In genomic region chr22:48943567-48944432, GRCh38 we compare ENCODE assay signal across 9 cellular contexts.
DNase-seq lines count a peak whose midpoint lies in the region; ATAC-seq, FAIRE-seq and TF ChIP-seq lines count a peak whose summit lies in the region.
"Had no signal": no experiment of that assay in that cellular context is flagged by ENCODE, and none has a peak within 500 bp of the region (broad histone marks: within the 10 kb centered on the region; RNA-seq: fewer than 3 reads in every experiment).

No MANE protein-coding gene starts in this region.

- POLR2A ChIA-PET in OCI-LY7 (lab: Charles Lee) = no interaction called here

- TF ChIP-seq POLR2A in spleen (IDR thresholded peaks at IDR 0.05) (no peak), GM12891 (IDR thresholded peaks at IDR 0.05; ENCODE audit: low read depth, low read length) (no peak)

- peak; percentile 12 for ATAC-seq in left ventricle myocardium superior

- no peaks in the 10 kb centered on the region for H3K79me2 ChIP-seq in OCI-LY7 (ENCODE audit: insufficient read depth, low read depth, low read length)

- H3K36me3 ChIP-seq in OCI-LY7 (ENCODE audit: insufficient read depth, low read length) = no peaks in the 10 kb centered on the region
- H3K36me3 ChIP-seq in spleen = no peaks in the 10 kb centered on the region
- H3K36me3 ChIP-seq: Peyer's patch had no signal

- H3K4me3 ChIP-seq in OCI-LY7 (ENCODE audit: low read depth, low read length, poor library complexity, severe bottlenecking) (no peak overlapping the region), spleen (no peak overlapping the region)
- H3K4me3 ChIP-seq: Peyer's patch had no signal

- no peak overlapping the region for H3K4me2 ChIP-seq in OCI-LY7 (ENCODE audit: low read length)

- peak; percentile 67 for TF ChIP-seq CTCF in OCI-LY7 (conservative IDR thresholded peaks at IDR 0.05; ENCODE audit: low read length)
- peak in 9 of 11 experiments; percentile 10 to 65 (median 31) for TF ChIP-seq CTCF in spleen (IDR thresholded peaks at IDR 0.05 in 8 of 11, conservative IDR thresholded peaks at IDR 0.05 in 3 of 11)
- no peak for TF ChIP-seq CTCF in GM13976 (IDR thresholded peaks at IDR 0.05; ENCODE audit: borderline replicate concordance, control extremely low read depth, extremely low read depth, insufficient read depth, missing control alignments)

- H3K4me1 ChIP-seq in OCI-LY7 (ENCODE audit: insufficient read depth, low read length, poor library complexity, severe bottlenecking) (no peaks in the 10 kb centered on the region), spleen (no peaks in the 10 kb centered on the region)
- H3K4me1 ChIP-seq: Peyer's patch had no signal

- no peak overlapping the region for H3K27ac ChIP-seq in OCI-LY7 (ENCODE audit: low read depth, low read length, poor library complexity, severe bottlenecking)
- H3K27ac ChIP-seq in spleen = no peak overlapping the region
- H3K27ac ChIP-seq: Peyer's patch had no signal

- H3K27me3 ChIP-seq in spleen (replicated peaks in 1 of 7) = peaks cover 0 to 45% (median 0%) of the 10 kb centered on the region in 7 donors
- H3K27me3 ChIP-seq: Peyer's patch had no signal

- DNase-seq in NCI-H526 (lab: John Stamatoyannopoulos, UW) = peak; percentile 9 to 42
- DNase-seq in NCI-H526 treated with DMSO at 0.1 percent for 48 hours (lab: John Stamatoyannopoulos, UW) = no peak
- DNase-seq in OCI-LY7 (ENCODE audit: low spot score) = peak; percentile 36
- no peak for DNase-seq in left ventricle myocardium superior
- DNase-seq in spleen = peak; percentile 69
- no peak for DNase-seq in GM12891 (ENCODE audit: insufficient read length, low spot score)
- no peak for DNase-seq in NCI-H1436 treated with DMSO at 0.1 percent for 48 hours (lab: John Stamatoyannopoulos, UW)
- no peak for DNase-seq in GM13976 (ENCODE audit: low spot score)

- no peak overlapping the region for H2AFZ ChIP-seq in OCI-LY7 (ENCODE audit: low read length)

- no peaks in the 10 kb centered on the region for H4K20me1 ChIP-seq in OCI-LY7 (ENCODE audit: insufficient read depth, low read length)

- BruUV-seq in OCI-LY7 (replicated peaks; lab: Mats Ljungman, UMichigan) = no TSS peak

- 62 to 67% (median 63%) methylated on average over 20 to 24 of the region's 24 CpGs for WGBS in spleen, 5 donors

- H3K9me3 ChIP-seq in OCI-LY7 (ENCODE audit: low read length) (no peaks in the 10 kb centered on the region), spleen (no peaks in the 10 kb centered on the region)
- H3K9me3 ChIP-seq: Peyer's patch had no signal

- in situ Hi-C loops in GM13976 (cut with MboI; ENCODE audit: low sequenced_read_pairs, unreplicated experiment) = no loop called here

- CTCF ChIA-PET in OCI-LY7 (lab: Charles Lee; ENCODE audit: unreplicated experiment) = no interaction called here

- FAIRE-seq in GM12891 (lab: Jason Lieb, UNC) = no peak

- no peaks in the 10 kb centered on the region for H3K9me2 ChIP-seq in OCI-LY7 (ENCODE audit: insufficient read depth, low read length)

- intact Hi-C loops in OCI-LY7 (cut with micrococcal nuclease; ENCODE audit: unreplicated experiment) = no loop called here
- intact Hi-C loops in left ventricle myocardium superior (cut with micrococcal nuclease) = no loop called here
- intact Hi-C loops in spleen (cut with DNase I; ENCODE audit: low total_unique reads) = no loop called here

TF ChIP-seq in GM12891, 5 proteins besides CTCF, POLR2A, EP300 and RAD21:
- TF ChIP-seq SPI1 (IDR thresholded peaks at IDR 0.05; ENCODE audit: low read depth, low read length) = no peak
- no peak for TF ChIP-seq POLR2AphosphoS5 (IDR thresholded peaks at IDR 0.05; ENCODE audit: low read depth, low read length)
- no peak for TF ChIP-seq POU2F2 (IDR thresholded peaks at IDR 0.05; ENCODE audit: low read depth, low read length)
- TF ChIP-seq TAF1 (IDR thresholded peaks at IDR 0.05; ENCODE audit: low read depth, low read length) = no peak
- TF ChIP-seq PAX5 (IDR thresholded peaks at IDR 0.05; ENCODE audit: insufficient read depth, low read length, severe bottlenecking) = no peak

Comparison
In these comparisons a context has a peak if more than half of its experiments do, and no peak if none do; other contexts are left out.
1. DNase-seq: peak in NCI-H526 (2 of 2), OCI-LY7 (single experiment) and spleen (single experiment); none in NCI-H526 treated with DMSO at 0.1 percent for 48 hours (single experiment), left ventricle myocardium superior (single experiment), GM12891 (single experiment), NCI-H1436 treated with DMSO at 0.1 percent for 48 hours (single experiment) and GM13976 (single experiment).